ENCODE assay signal across 1 cellular context in the genomic region with DNA sequence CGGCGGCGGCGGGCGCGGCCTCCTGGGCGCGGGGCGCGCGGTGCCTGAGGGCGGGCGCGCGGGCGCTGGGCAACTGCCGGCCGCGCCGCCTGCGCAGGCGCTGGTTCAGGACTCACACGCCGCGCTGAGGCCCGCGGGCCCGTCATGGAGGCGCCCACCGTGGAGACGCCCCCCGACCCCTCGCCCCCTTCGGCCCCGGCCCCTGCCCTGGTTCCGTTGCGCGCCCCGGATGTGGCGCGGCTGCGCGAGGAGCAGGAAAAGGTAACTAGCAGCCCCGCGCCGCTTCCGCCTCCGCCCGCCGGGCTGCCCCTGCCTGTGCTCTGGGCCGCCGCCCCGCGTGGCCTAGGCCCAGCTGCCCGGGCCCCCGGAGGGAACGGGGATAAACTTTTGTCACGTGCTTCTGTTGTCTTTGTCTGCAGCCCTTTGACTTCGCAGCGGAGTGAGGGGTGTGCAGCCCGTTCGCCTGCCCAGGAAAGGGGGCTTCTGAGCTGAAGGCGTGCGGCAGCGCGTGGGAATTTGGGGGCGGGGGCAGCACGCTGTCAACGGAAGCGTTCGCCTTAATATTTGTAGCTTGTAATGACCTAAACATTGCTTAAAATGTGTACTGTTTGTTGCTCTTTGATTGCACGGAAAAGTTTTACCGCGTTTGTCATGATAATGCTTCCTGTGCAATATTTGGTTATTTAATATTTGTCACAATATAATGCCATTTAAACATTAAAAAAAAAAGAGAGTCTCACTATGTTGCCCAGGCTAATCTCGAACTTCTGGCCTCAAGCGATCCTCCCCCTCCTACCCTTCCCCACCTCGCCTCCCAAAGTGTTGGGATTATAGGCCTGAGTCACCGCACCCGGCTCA.
A peak's percentile ranks its signal among the peaks of the same experiment; 100 is the strongest.
TF ChIP-seq lines count a peak whose summit lies in the region.

No MANE protein-coding gene starts in this region.

TF ChIP-seq in K562, 482 proteins besides CTCF, POLR2A, EP300 and RAD21 (continued from another document and continues in another):
- no peak for TF ChIP-seq PPARD (CRISPR knock-in tag; IDR thresholded peaks at IDR 0.05)
- TF ChIP-seq ZNF695 (CRISPR knock-in tag; IDR thresholded peaks at IDR 0.05) = no peak
- TF ChIP-seq, protein P1, sequence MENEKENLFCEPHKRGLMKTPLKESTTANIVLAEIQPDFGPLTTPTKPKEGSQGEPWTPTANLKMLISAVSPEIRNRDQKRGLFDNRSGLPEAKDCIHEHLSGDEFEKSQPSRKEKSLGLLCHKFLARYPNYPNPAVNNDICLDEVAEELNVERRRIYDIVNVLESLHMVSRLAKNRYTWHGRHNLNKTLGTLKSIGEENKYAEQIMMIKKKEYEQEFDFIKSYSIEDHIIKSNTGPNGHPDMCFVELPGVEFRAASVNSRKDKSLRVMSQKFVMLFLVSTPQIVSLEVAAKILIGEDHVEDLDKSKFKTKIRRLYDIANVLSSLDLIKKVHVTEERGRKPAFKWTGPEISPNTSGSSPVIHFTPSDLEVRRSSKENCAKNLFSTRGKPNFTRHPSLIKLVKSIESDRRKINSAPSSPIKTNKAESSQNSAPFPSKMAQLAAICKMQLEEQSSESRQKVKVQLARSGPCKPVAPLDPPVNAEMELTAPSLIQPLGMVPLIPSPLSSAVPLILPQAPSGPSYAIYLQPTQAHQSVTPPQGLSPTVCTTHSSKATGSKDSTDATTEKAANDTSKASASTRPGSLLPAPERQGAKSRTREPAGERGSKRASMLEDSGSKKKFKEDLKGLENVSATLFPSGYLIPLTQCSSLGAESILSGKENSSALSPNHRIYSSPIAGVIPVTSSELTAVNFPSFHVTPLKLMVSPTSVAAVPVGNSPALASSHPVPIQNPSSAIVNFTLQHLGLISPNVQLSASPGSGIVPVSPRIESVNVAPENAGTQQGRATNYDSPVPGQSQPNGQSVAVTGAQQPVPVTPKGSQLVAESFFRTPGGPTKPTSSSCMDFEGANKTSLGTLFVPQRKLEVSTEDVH (IDR thresholded peaks at IDR 0.05; ENCODE audit: low read depth, partially characterized antibody) = no peak
- no peak for TF ChIP-seq GATA2 (CRISPR knock-in tag; IDR thresholded peaks at IDR 0.05)
- TF ChIP-seq PHF21A (IDR thresholded peaks at IDR 0.05; ENCODE audit: borderline replicate concordance, low read depth) = no peak
- TF ChIP-seq MTF1 (CRISPR knock-in tag; IDR thresholded peaks at IDR 0.05; ENCODE audit: borderline replicate concordance) = no peak
- no peak for TF ChIP-seq ZNF79 (CRISPR knock-in tag; IDR thresholded peaks at IDR 0.05; ENCODE audit: low read depth)
- peak; percentile 87 for TF ChIP-seq ZFX (CRISPR knock-in tag; IDR thresholded peaks at IDR 0.05)
- no peak for TF ChIP-seq STAG1 (CRISPR knock-in tag; IDR thresholded peaks at IDR 0.05; ENCODE audit: borderline replicate concordance)
- TF ChIP-seq ZNF76 (CRISPR knock-in tag; IDR thresholded peaks at IDR 0.05; ENCODE audit: borderline replicate concordance) = no peak
- TF ChIP-seq NR4A1 (CRISPR knock-in tag; IDR thresholded peaks at IDR 0.05) = no peak
- TF ChIP-seq NR4A1 (tag; IDR thresholded peaks at IDR 0.05) = no peak
- TF ChIP-seq, protein P2, sequence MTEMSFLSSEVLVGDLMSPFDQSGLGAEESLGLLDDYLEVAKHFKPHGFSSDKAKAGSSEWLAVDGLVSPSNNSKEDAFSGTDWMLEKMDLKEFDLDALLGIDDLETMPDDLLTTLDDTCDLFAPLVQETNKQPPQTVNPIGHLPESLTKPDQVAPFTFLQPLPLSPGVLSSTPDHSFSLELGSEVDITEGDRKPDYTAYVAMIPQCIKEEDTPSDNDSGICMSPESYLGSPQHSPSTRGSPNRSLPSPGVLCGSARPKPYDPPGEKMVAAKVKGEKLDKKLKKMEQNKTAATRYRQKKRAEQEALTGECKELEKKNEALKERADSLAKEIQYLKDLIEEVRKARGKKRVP (CRISPR knock-in tag; IDR thresholded peaks at IDR 0.05) = no peak
- no peak for TF ChIP-seq ZNF212 (CRISPR knock-in tag; IDR thresholded peaks at IDR 0.05)
- TF ChIP-seq, protein P3, sequence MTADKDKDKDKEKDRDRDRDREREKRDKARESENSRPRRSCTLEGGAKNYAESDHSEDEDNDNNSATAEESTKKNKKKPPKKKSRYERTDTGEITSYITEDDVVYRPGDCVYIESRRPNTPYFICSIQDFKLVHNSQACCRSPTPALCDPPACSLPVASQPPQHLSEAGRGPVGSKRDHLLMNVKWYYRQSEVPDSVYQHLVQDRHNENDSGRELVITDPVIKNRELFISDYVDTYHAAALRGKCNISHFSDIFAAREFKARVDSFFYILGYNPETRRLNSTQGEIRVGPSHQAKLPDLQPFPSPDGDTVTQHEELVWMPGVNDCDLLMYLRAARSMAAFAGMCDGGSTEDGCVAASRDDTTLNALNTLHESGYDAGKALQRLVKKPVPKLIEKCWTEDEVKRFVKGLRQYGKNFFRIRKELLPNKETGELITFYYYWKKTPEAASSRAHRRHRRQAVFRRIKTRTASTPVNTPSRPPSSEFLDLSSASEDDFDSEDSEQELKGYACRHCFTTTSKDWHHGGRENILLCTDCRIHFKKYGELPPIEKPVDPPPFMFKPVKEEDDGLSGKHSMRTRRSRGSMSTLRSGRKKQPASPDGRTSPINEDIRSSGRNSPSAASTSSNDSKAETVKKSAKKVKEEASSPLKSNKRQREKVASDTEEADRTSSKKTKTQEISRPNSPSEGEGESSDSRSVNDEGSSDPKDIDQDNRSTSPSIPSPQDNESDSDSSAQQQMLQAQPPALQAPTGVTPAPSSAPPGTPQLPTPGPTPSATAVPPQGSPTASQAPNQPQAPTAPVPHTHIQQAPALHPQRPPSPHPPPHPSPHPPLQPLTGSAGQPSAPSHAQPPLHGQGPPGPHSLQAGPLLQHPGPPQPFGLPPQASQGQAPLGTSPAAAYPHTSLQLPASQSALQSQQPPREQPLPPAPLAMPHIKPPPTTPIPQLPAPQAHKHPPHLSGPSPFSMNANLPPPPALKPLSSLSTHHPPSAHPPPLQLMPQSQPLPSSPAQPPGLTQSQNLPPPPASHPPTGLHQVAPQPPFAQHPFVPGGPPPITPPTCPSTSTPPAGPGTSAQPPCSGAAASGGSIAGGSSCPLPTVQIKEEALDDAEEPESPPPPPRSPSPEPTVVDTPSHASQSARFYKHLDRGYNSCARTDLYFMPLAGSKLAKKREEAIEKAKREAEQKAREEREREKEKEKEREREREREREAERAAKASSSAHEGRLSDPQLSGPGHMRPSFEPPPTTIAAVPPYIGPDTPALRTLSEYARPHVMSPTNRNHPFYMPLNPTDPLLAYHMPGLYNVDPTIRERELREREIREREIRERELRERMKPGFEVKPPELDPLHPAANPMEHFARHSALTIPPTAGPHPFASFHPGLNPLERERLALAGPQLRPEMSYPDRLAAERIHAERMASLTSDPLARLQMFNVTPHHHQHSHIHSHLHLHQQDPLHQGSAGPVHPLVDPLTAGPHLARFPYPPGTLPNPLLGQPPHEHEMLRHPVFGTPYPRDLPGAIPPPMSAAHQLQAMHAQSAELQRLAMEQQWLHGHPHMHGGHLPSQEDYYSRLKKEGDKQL (CRISPR knock-in tag; IDR thresholded peaks at IDR 0.05; ENCODE audit: borderline replicate concordance) = no peak
- TF ChIP-seq CBX8 (IDR thresholded peaks at IDR 0.05; ENCODE audit: borderline replicate concordance, extremely low read depth, low read depth, low read length, poor library complexity, severe bottlenecking) = no peak
- no peak for TF ChIP-seq FOXA1 (IDR thresholded peaks at IDR 0.05; ENCODE audit: borderline replicate concordance)
- TF ChIP-seq MYBL2 (IDR thresholded peaks at IDR 0.05; ENCODE audit: low read depth) = no peak
- TF ChIP-seq MYBL2 (CRISPR knock-in tag; IDR thresholded peaks at IDR 0.05; ENCODE audit: borderline replicate concordance) = no peak
- no peak for TF ChIP-seq FOXK1 (CRISPR knock-in tag; IDR thresholded peaks at IDR 0.05; ENCODE audit: borderline replicate concordance)
- no peak for TF ChIP-seq XRCC3 (IDR thresholded peaks at IDR 0.05)
- no peak for TF ChIP-seq ZNF436 (CRISPR knock-in tag; IDR thresholded peaks at IDR 0.05)
- TF ChIP-seq ZKSCAN8 (CRISPR knock-in tag; IDR thresholded peaks at IDR 0.05) = no peak
- TF ChIP-seq NFIC (IDR thresholded peaks at IDR 0.05) = no peak
- TF ChIP-seq MEF2D (tag; conservative IDR thresholded peaks at IDR 0.05; ENCODE audit: low read depth) = no peak
- no peak for TF ChIP-seq SNIP1 (IDR thresholded peaks at IDR 0.05; ENCODE audit: low read depth)
- peak; percentile 55; the same call in 1 of the 2 replicates for TF ChIP-seq RAD51 (IDR thresholded peaks at IDR 0.05; ENCODE audit: borderline replicate concordance, low read depth)
- TF ChIP-seq TCF7 (IDR thresholded peaks at IDR 0.05; ENCODE audit: borderline replicate concordance) = no peak
- no peak for TF ChIP-seq NELFE (IDR thresholded peaks at IDR 0.05; ENCODE audit: insufficient read depth, insufficient read length)
- TF ChIP-seq, protein P4, sequence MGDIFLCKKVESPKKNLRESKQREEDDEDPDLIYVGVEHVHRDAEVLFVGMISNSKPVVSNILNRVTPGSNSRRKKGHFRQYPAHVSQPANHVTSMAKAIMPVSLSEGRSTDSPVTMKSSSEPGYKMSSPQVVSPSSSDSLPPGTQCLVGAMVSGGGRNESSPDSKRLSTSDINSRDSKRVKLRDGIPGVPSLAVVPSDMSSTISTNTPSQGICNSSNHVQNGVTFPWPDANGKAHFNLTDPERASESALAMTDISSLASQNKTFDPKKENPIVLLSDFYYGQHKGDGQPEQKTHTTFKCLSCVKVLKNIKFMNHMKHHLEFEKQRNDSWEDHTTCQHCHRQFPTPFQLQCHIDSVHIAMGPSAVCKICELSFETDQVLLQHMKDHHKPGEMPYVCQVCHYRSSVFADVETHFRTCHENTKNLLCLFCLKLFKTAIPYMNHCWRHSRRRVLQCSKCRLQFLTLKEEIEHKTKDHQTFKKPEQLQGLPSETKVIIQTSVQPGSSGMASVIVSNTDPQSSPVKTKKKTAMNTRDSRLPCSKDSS (IDR thresholded peaks at IDR 0.05; ENCODE audit: low read depth, partially characterized antibody) = no peak
- TF ChIP-seq, protein P5, sequence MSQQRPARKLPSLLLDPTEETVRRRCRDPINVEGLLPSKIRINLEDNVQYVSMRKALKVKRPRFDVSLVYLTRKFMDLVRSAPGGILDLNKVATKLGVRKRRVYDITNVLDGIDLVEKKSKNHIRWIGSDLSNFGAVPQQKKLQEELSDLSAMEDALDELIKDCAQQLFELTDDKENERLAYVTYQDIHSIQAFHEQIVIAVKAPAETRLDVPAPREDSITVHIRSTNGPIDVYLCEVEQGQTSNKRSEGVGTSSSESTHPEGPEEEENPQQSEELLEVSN (IDR thresholded peaks at IDR 0.05; ENCODE audit: borderline replicate concordance in 1 of 2, extremely low read depth in 1 of 2, insufficient read depth in 1 of 2, insufficient read length in 1 of 2, low read depth in 1 of 2, low read length in 1 of 2, poor library complexity in 1 of 2, severe bottlenecking in 1 of 2) = peak; percentile 34 to 68
- TF ChIP-seq SREBF2 (CRISPR knock-in tag; IDR thresholded peaks at IDR 0.05) = no peak
- TF ChIP-seq, protein P6, sequence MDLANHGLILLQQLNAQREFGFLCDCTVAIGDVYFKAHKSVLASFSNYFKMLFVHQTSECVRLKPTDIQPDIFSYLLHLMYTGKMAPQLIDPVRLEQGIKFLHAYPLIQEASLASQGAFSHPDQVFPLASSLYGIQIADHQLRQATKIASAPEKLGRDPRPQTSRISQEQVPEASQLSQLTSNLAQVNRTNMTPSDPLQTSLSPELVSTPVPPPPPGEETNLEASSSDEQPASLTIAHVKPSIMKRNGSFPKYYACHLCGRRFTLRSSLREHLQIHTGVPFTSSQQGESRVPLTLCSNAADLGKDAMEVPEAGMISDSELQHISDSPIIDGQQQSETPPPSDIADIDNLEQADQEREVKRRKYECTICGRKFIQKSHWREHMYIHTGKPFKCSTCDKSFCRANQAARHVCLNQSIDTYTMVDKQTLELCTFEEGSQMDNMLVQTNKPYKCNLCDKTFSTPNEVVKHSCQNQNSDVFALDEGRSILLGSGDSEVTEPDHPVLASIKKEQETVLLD (IDR thresholded peaks at IDR 0.05) = no peak
- no peak for TF ChIP-seq NCOA6 (IDR thresholded peaks at IDR 0.05)
- TF ChIP-seq, protein P7, sequence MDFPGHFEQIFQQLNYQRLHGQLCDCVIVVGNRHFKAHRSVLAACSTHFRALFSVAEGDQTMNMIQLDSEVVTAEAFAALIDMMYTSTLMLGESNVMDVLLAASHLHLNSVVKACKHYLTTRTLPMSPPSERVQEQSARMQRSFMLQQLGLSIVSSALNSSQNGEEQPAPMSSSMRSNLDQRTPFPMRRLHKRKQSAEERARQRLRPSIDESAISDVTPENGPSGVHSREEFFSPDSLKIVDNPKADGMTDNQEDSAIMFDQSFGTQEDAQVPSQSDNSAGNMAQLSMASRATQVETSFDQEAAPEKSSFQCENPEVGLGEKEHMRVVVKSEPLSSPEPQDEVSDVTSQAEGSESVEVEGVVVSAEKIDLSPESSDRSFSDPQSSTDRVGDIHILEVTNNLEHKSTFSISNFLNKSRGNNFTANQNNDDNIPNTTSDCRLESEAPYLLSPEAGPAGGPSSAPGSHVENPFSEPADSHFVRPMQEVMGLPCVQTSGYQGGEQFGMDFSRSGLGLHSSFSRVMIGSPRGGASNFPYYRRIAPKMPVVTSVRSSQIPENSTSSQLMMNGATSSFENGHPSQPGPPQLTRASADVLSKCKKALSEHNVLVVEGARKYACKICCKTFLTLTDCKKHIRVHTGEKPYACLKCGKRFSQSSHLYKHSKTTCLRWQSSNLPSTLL (IDR thresholded peaks at IDR 0.05) = no peak
- TF ChIP-seq KLF6 (CRISPR knock-in tag; IDR thresholded peaks at IDR 0.05; ENCODE audit: borderline replicate concordance) = no peak
- no peak for TF ChIP-seq DACH1 (IDR thresholded peaks at IDR 0.05; ENCODE audit: partially characterized antibody)
- no peak for TF ChIP-seq NR1H2 (CRISPR knock-in tag; IDR thresholded peaks at IDR 0.05)
- TF ChIP-seq, protein P8, sequence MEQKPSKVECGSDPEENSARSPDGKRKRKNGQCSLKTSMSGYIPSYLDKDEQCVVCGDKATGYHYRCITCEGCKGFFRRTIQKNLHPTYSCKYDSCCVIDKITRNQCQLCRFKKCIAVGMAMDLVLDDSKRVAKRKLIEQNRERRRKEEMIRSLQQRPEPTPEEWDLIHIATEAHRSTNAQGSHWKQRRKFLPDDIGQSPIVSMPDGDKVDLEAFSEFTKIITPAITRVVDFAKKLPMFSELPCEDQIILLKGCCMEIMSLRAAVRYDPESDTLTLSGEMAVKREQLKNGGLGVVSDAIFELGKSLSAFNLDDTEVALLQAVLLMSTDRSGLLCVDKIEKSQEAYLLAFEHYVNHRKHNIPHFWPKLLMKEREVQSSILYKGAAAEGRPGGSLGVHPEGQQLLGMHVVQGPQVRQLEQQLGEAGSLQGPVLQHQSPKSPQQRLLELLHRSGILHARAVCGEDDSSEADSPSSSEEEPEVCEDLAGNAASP (IDR thresholded peaks at IDR 0.05) = no peak
- TF ChIP-seq, protein P9, sequence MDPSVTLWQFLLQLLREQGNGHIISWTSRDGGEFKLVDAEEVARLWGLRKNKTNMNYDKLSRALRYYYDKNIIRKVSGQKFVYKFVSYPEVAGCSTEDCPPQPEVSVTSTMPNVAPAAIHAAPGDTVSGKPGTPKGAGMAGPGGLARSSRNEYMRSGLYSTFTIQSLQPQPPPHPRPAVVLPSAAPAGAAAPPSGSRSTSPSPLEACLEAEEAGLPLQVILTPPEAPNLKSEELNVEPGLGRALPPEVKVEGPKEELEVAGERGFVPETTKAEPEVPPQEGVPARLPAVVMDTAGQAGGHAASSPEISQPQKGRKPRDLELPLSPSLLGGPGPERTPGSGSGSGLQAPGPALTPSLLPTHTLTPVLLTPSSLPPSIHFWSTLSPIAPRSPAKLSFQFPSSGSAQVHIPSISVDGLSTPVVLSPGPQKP (CRISPR knock-in tag; IDR thresholded peaks at IDR 0.05) = no peak
- peak; percentile 30 for TF ChIP-seq RBBP5 (IDR thresholded peaks at IDR 0.05; ENCODE audit: borderline replicate concordance, insufficient read depth, low read length, poor library complexity, severe bottlenecking)
- no peak for TF ChIP-seq BRCA1 (IDR thresholded peaks at IDR 0.05)
- no peak for TF ChIP-seq BRCA1 (CRISPR knock-in tag; IDR thresholded peaks at IDR 0.05)
- no peak for TF ChIP-seq SETDB1 (IDR thresholded peaks at IDR 0.05; ENCODE audit: low read length)
